ENCODE assay signal across 18 cellular contexts in the genomic region with DNA sequence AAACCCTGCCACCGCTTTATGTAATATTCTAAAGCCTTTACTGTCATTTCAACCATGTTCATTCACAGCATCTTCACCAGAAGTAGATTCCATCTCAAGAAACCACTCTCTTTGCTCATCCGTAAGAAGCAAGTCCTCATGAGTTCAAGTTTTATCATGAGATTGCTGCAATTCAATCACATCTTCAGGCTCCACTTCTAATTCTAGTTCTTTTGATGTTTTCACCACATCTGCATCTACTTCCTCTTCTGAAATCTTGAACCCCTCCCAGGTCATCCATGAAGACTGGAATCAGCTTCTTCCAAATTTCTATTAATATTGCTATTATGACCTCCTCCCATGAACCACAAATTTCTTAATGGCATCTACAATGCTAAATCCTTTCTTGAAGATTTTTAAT.
"Had no signal": no experiment of that assay in that cellular context is flagged by ENCODE, and none has a peak within 500 bp of the region (broad histone marks: within the 10 kb centered on the region; RNA-seq: fewer than 3 reads in every experiment).

No MANE protein-coding gene starts in this region.

- ATAC-seq: activated CD4-positive, CD25-positive, alpha-beta regulatory T cell treated with anti-CD3 and anti-CD28 coated beads, Interleukin-2, amount 50 U/mL, for 24 hours; activated naive CD4-positive, alpha-beta T cell treated with anti-CD3 and anti-CD28 coated beads, Interleukin-2, amount 50 U/mL, for 72 hours; foreskin keratinocyte; heart right ventricle; mucosa of descending colon; psoas muscle; right lobe of liver; stimulated activated effector memory CD8-positive, alpha-beta T cell treated with anti-CD3 and anti-CD28 coated beads, Interleukin-12 subunit alpha, Interleukin-12 subunit beta, amount 100 ng/mL, for 72 hours; upper lobe of right lung had no signal

- FAIRE-seq: colon, endothelial cell of umbilical vein had no signal

- H3K36me3 ChIP-seq: ascending aorta, cardiac muscle cell, right lobe of liver, upper lobe of right lung had no signal

- H3K27ac Mint-ChIP-seq: activated naive CD4-positive, alpha-beta T cell treated with anti-CD3 and anti-CD28 coated beads, Interleukin-2, amount 50 U/mL, for 72 hours; nephron; stimulated activated effector memory CD8-positive, alpha-beta T cell treated with anti-CD3 and anti-CD28 coated beads, Interleukin-12 subunit alpha, Interleukin-12 subunit beta, amount 100 ng/mL, for 72 hours; T-helper 2 cell treated with Interferon-gamma antibody and Interleukin-4, amounts not matched to agents 5 μg/mL and 100 μg/mL, for 36 hours had no signal

- H3K4me3 ChIP-seq: ascending aorta, cardiac muscle cell, heart right ventricle, mucosa of descending colon, psoas muscle, right lobe of liver, upper lobe of right lung had no signal

- H3K4me3 Mint-ChIP-seq: nephron; stimulated activated effector memory CD8-positive, alpha-beta T cell treated with anti-CD3 and anti-CD28 coated beads, Interleukin-12 subunit alpha, Interleukin-12 subunit beta, amount 100 ng/mL, for 72 hours; T-helper 2 cell treated with Interferon-gamma antibody and Interleukin-4, amounts not matched to agents 5 μg/mL and 100 μg/mL, for 36 hours had no signal

- H3K27ac ChIP-seq: ascending aorta, cardiac muscle cell, foreskin keratinocyte, psoas muscle, right lobe of liver, upper lobe of right lung had no signal

- DNase-seq: activated CD4-positive, alpha-beta T cell treated with anti-CD3 and anti-CD28 coated beads, Interleukin-2, amount 50 U/mL, for 48 hours; activated CD8-positive, alpha-beta memory T cell treated with anti-CD3 and anti-CD28 coated beads, Interleukin-2, amount 50 U/mL, for 48 hours; foreskin keratinocyte; heart right ventricle; mammary epithelial cell; mucosa of descending colon; psoas muscle; right lobe of liver; upper lobe of right lung had no signal

- H3K9me3 ChIP-seq: upper lobe of right lung had no signal

- H3K27me3 ChIP-seq: ascending aorta, cardiac muscle cell, foreskin keratinocyte, heart right ventricle, right lobe of liver, upper lobe of right lung had no signal

- H3K36me3 Mint-ChIP-seq: stimulated activated effector memory CD8-positive, alpha-beta T cell treated with anti-CD3 and anti-CD28 coated beads, Interleukin-12 subunit alpha, Interleukin-12 subunit beta, amount 100 ng/mL, for 72 hours had no signal
